Comparison of ENCODE assay signal across 8 cellular contexts in genomic region chr17:64661041-64661730, GRCh38. TPM values are rescaled to one million over a fixed set of nuclear protein-coding genes. Genes with fewer than 3 reads are reported as not detected.
DNase-seq lines count a peak whose midpoint lies in the region; ATAC-seq and TF ChIP-seq lines count a peak whose summit lies in the region.
"Not testable (repeated sequence)": the region's sequence is repeated elsewhere in the genome, so short reads cannot be mapped to it uniquely, and the experiment has no call there.

No MANE protein-coding gene starts in this region.

- H3K27ac ChIP-seq in brain microvascular endothelial cell (peak overlapping the region; percentile 58), right cardiac atrium (ENCODE audit: low read length) (peak overlapping the region; percentile 64), osteoblast (ENCODE audit: low read depth, low read length) (peak overlapping the region; percentile 81)

- not testable (repeated sequence) for H2AFZ ChIP-seq in osteoblast (ENCODE audit: low read length)

- DNase-seq in COLO668 (lab: John Stamatoyannopoulos, UW; ENCODE audit: unreplicated experiment) (peak; percentile 14), NCI-H524 (lab: John Stamatoyannopoulos, UW) (peak; percentile 43 to 51), right cardiac atrium (peak; percentile 23 to 68 (median 56)), osteoblast (ENCODE audit: insufficient read length, low spot score, missing footprints) (peak; percentile 80)
- peak; percentile 31 for DNase-seq in activated CD4-positive, alpha-beta T cell treated with anti-CD3 and anti-CD28 coated beads, Interleukin-2, amount 10 ng/mL, durations not matched to agents 7 days and 5 days
- not testable (repeated sequence) for DNase-seq in brain microvascular endothelial cell
- DNase-seq in stimulated activated CD8-positive, alpha-beta memory T cell treated with anti-CD3 and anti-CD28 coated beads, Interleukin-7, amount 100 ng/mL, for 24 hours (ENCODE audit: low read depth) = peak; percentile 7

- H3K27me3 ChIP-seq in brain microvascular endothelial cell (replicated peaks); right cardiac atrium (ENCODE audit: control insufficient read depth, insufficient read depth); osteoblast (ENCODE audit: insufficient read depth, low read length): not testable (repeated sequence)

- not testable (repeated sequence) for H3K27me3 Mint-ChIP-seq in activated CD4-positive, alpha-beta T cell treated with anti-CD3 and anti-CD28 coated beads, Interleukin-2, amount 10 ng/mL, durations not matched to agents 7 days and 5 days

- peak overlapping the region; percentile 94 for H3K4me3 Mint-ChIP-seq in activated CD4-positive, alpha-beta T cell treated with anti-CD3 and anti-CD28 coated beads, Interleukin-2, amount 10 ng/mL, durations not matched to agents 7 days and 5 days

- intact Hi-C loops in right cardiac atrium (cut with DNase I) = not testable (repeated sequence)

- POLR2A ChIA-PET in activated CD4-positive, alpha-beta T cell treated with anti-CD3 and anti-CD28 coated beads, Interleukin-2, amount 10 ng/mL, durations not matched to agents 7 days and 5 days (lab: Charles Lee) = interaction anchor here (0.6 kb wide), 1 partner anchor 47 kb away, joined by 3 read pairs; no protein-coding TSS in a partner anchor

- H3K9me3 ChIP-seq in right cardiac atrium (ENCODE audit: control insufficient read depth, low read length); osteoblast (ENCODE audit: low read depth, low read length): not testable (repeated sequence)

- H3K79me2 ChIP-seq in osteoblast (ENCODE audit: insufficient read depth, low read length) = peaks cover 70% of the 10 kb centered on the region

- in situ Hi-C loops in brain microvascular endothelial cell (cut with HindIII; ENCODE audit: low pct_ligation_motif_present, low sequenced_read_pairs) = not testable (repeated sequence)

- H3K4me2 ChIP-seq in osteoblast (ENCODE audit: insufficient read depth, low read length) = peak overlapping the region; percentile 83

- H3K9me3 Mint-ChIP-seq in activated CD4-positive, alpha-beta T cell treated with anti-CD3 and anti-CD28 coated beads, Interleukin-2, amount 10 ng/mL, durations not matched to agents 7 days and 5 days = not testable (repeated sequence)

- CTCF ChIA-PET in activated CD4-positive, alpha-beta T cell treated with anti-CD3 and anti-CD28 coated beads, Interleukin-2, amount 10 ng/mL, durations not matched to agents 7 days and 5 days (lab: Charles Lee) = interaction anchor here (1.0 kb wide), 1 partner anchor 52 kb away, joined by 4 read pairs; no protein-coding TSS in a partner anchor

- H3K36me3 Mint-ChIP-seq in activated CD4-positive, alpha-beta T cell treated with anti-CD3 and anti-CD28 coated beads, Interleukin-2, amount 10 ng/mL, durations not matched to agents 7 days and 5 days (ENCODE audit: low read depth) = not testable (repeated sequence)

- peak overlapping the region; percentile 78 for H3K4me3 ChIP-seq in brain microvascular endothelial cell (ENCODE audit: low read depth, low read length)
- peak overlapping the region; percentile 97 for H3K4me3 ChIP-seq in right cardiac atrium (ENCODE audit: low read length)
- peak overlapping the region; percentile 93 for H3K4me3 ChIP-seq in osteoblast (ENCODE audit: insufficient read depth, low read length)

- H3K4me1 Mint-ChIP-seq in activated CD4-positive, alpha-beta T cell treated with anti-CD3 and anti-CD28 coated beads, Interleukin-2, amount 10 ng/mL, durations not matched to agents 7 days and 5 days = peaks cover 37% of the 10 kb centered on the region

- not testable (repeated sequence) for TF ChIP-seq CTCF in brain microvascular endothelial cell (IDR thresholded peaks at IDR 0.05; ENCODE audit: low read depth, low read length, missing control alignments); osteoblast (IDR thresholded peaks at IDR 0.05; ENCODE audit: extremely low read depth, low read depth, low read length)

- ATAC-seq in HG02588 (IDR thresholded peaks at IDR 0.05; ENCODE audit: unreplicated experiment) (peak; percentile 6), right cardiac atrium (peak; percentile 17 to 32)

- WGBS in right cardiac atrium = under 1% methylated on average over 35 of the region's 35 CpGs

- H3K4me1 ChIP-seq in right cardiac atrium (ENCODE audit: control insufficient read depth, insufficient read depth, low read length) = not testable (repeated sequence)
- H3K4me1 ChIP-seq in osteoblast (ENCODE audit: insufficient read depth, low read length) = peaks cover 44% of the 10 kb centered on the region

- peak overlapping the region; percentile 89 for H3K27ac Mint-ChIP-seq in activated CD4-positive, alpha-beta T cell treated with anti-CD3 and anti-CD28 coated beads, Interleukin-2, amount 10 ng/mL, durations not matched to agents 7 days and 5 days

- H3K36me3 ChIP-seq in brain microvascular endothelial cell (replicated peaks) (peaks cover 12% of the 10 kb centered on the region), osteoblast (ENCODE audit: insufficient read depth, low read length) (peaks cover 17% of the 10 kb centered on the region)

- H4K20me1 ChIP-seq in osteoblast (ENCODE audit: insufficient read depth, low read length) = peaks cover 25% of the 10 kb centered on the region

RNA-seq across cellular contexts. Expression of gene SMURF2, which starts 0.9 kb away (rescaled TPM):
- 10 to 100 TPM; 17.4 to 18.2 TPM for total RNA-seq in activated CD4-positive, alpha-beta T cell treated with anti-CD3 and anti-CD28 coated beads, Interleukin-2, amount 10 ng/mL, durations not matched to agents 7 days and 5 days
- total RNA-seq in right cardiac atrium (10 to 100 TPM; 14.4 to 27.2 (median 15.3) TPM), osteoblast (90.5 and 115 TPM in 2 replicates)
- 4.7 TPM for polyA plus RNA-seq in right cardiac atrium
